8 cellular contexts compared by ENCODE assay signal in genomic region chr2:241161646-241162281, GRCh38. TPM values are rescaled to one million over a fixed set of nuclear protein-coding genes. Genes with fewer than 3 reads are reported as not detected.
A peak's percentile ranks its signal among the peaks of the same experiment; 100 is the strongest.
DNase-seq lines count a peak whose midpoint lies in the region; TF ChIP-seq lines count a peak whose summit lies in the region.

No MANE protein-coding gene starts in this region.

- no peak overlapping the region for H4K8ac ChIP-seq in mesendoderm (ENCODE audit: low read depth, low read length)

- H3K23ac ChIP-seq in mesendoderm (ENCODE audit: low read length) = no peak overlapping the region

- peaks cover 2% of the 10 kb centered on the region; the same call in 1 of the 2 replicates for H3K27me3 Mint-ChIP-seq in HFFc6 (ENCODE audit: insufficient read depth)

- H2BK15ac ChIP-seq in mesendoderm (replicated peaks; ENCODE audit: low read depth) = no peak overlapping the region

- H2BK120ac ChIP-seq in mesendoderm (ENCODE audit: low read depth, low read length) = no peak overlapping the region

- no peak overlapping the region for H3K4ac ChIP-seq in mesendoderm (ENCODE audit: low read depth, low read length)

- H3K27ac Mint-ChIP-seq in HFFc6 = peak overlapping the region; percentile 74

- H3K79me1 ChIP-seq in mesendoderm (ENCODE audit: low read length) = no peaks in the 10 kb centered on the region

- H3K27me3 ChIP-seq in layer of hippocampus (ENCODE audit: control insufficient read depth, insufficient read depth, low read length) (no peaks in the 10 kb centered on the region), mesendoderm (ENCODE audit: insufficient read depth, low read length, poor library complexity) (no peaks in the 10 kb centered on the region)

- no peak overlapping the region for H3K9ac ChIP-seq in mesendoderm (ENCODE audit: low read length)

- no peak overlapping the region for H2AK5ac ChIP-seq in mesendoderm (ENCODE audit: low read length)

- H3K27ac ChIP-seq in layer of hippocampus (ENCODE audit: low read depth, low read length) = peak overlapping the region; percentile 48
- H3K27ac ChIP-seq in mesendoderm (ENCODE audit: low read depth, low read length) = no peak overlapping the region

- no peaks in the 10 kb centered on the region for H3K79me2 ChIP-seq in mesendoderm (ENCODE audit: control insufficient read depth, insufficient read depth, low read length)

- peaks cover 33% of the 10 kb centered on the region for H3K4me1 Mint-ChIP-seq in HFFc6 (ENCODE audit: low read depth)

- no CpG with 5 or more reads among the region's 9 CpGs for WGBS in mesendoderm (ENCODE audit: extremely low coverage, insufficient coverage, low lambda C conversion rate)

- H4K5ac ChIP-seq in mesendoderm (ENCODE audit: low read length) = no peak overlapping the region

- peaks cover under 1% of the 10 kb centered on the region for H3K4me1 ChIP-seq in mesendoderm (ENCODE audit: control insufficient read depth, low read depth, low read length)

- TF ChIP-seq CTCF in HFFc6 (IDR thresholded peaks at IDR 0.05) = no peak
- no peak for TF ChIP-seq CTCF in cardiac fibroblast (IDR thresholded peaks at IDR 0.05; ENCODE audit: low read depth, low read length)

- H3K4me3 ChIP-seq in cardiac fibroblast (replicated peaks in 1 of 2; ENCODE audit: low read depth in 2 of 2, low read length in 2 of 2) = no peak overlapping the region
- H3K4me3 ChIP-seq in mesendoderm (ENCODE audit: low read length) = no peak overlapping the region

- H2BK5ac ChIP-seq in mesendoderm (ENCODE audit: low read length) = no peak overlapping the region

- DNase-seq in HFFc6 = peak; percentile 63
- DNase-seq in cardiac fibroblast (ENCODE audit: low read depth in 2 of 2) = peak; percentile 92 to 94
- peak; percentile 95 for DNase-seq in stromal cell of bone marrow (ENCODE audit: low read depth)
- no peak for DNase-seq in D341Med (ENCODE audit: low spot score)
- no peak for DNase-seq in COLO668 (lab: John Stamatoyannopoulos, UW; ENCODE audit: unreplicated experiment)
- no peak for DNase-seq in mesendoderm
- DNase-seq in OCI-M2 (lab: John Stamatoyannopoulos, UW; ENCODE audit: unreplicated experiment) = no peak

- H3K4me2 ChIP-seq in mesendoderm (ENCODE audit: low read length) = no peak overlapping the region

- peaks cover 23% of the 10 kb centered on the region for H3K36me3 Mint-ChIP-seq in HFFc6 (ENCODE audit: low read depth)

- no peaks in the 10 kb centered on the region for H3K9me3 Mint-ChIP-seq in HFFc6

- peaks cover 3% of the 10 kb centered on the region for H3K36me3 ChIP-seq in mesendoderm (ENCODE audit: control insufficient read depth, insufficient read depth, low read length)

- H3K18ac ChIP-seq in mesendoderm (ENCODE audit: low read length) = no peak overlapping the region

- no peak overlapping the region for H3K56ac ChIP-seq in mesendoderm (ENCODE audit: low read length)

- no peak overlapping the region; the same call in 1 of the 2 replicates for H3K4me3 Mint-ChIP-seq in HFFc6

RNA-seq across cellular contexts. Expression of gene PPP1R7, which starts 11.5 kb away (rescaled TPM):
- total RNA-seq in HFFc6 (2021; fragmentation: NEBNext Ultra II Directional; extraction: Animal tissue kit (Norgen Biotek cat#: 25700)) = 100 to 1,000 TPM in 3 of 6 experiments, 10 to 100 TPM in 3; 90.6 to 117 (median 103) TPM
- 54.8 TPM for polyA plus RNA-seq in mesendoderm (2013, experiment 1 of 2)
- polyA plus RNA-seq in mesendoderm (2013, experiment 2 of 2) = 56.0 TPM

RNA-seq across cellular contexts. Expression of gene PASK, which starts 12.5 kb away (rescaled TPM):
- total RNA-seq in HFFc6 (2021; fragmentation: NEBNext Ultra II Directional; extraction: Animal tissue kit (Norgen Biotek cat#: 25700)) = 1 to 10 TPM; 3.3 to 7.1 (median 6.0) TPM
- polyA plus RNA-seq in mesendoderm (2013, experiment 1 of 2) = 12.6 TPM
- polyA plus RNA-seq in mesendoderm (2013, experiment 2 of 2) = 12.7 TPM

RNA-seq across cellular contexts. Expression of gene ANO7, which starts 26.7 kb away (rescaled TPM):
- total RNA-seq in HFFc6 (2021; fragmentation: NEBNext Ultra II Directional; extraction: Animal tissue kit (Norgen Biotek cat#: 25700)) = 1 to 10 TPM in 4 of 6 experiments, under 1 TPM in 2; 0.80 to 1.4 (median 1.2) TPM
- 2.7 TPM for polyA plus RNA-seq in mesendoderm (2013, experiment 1 of 2)
- 2.5 TPM for polyA plus RNA-seq in mesendoderm (2013, experiment 2 of 2)

RNA-seq across cellular contexts. Expression of gene MTERF4, which starts 59.7 kb away (rescaled TPM):
- 10 to 100 TPM; 17.2 to 20.6 (median 17.9) TPM for total RNA-seq in HFFc6 (2021; fragmentation: NEBNext Ultra II Directional; extraction: Animal tissue kit (Norgen Biotek cat#: 25700))
- polyA plus RNA-seq in mesendoderm (2013, experiment 1 of 2) = 23.0 TPM
- polyA plus RNA-seq in mesendoderm (2013, experiment 2 of 2) = 23.7 TPM

Comparison
In these comparisons a context has a peak if more than half of its experiments do, and no peak if none do; other contexts are left out.
1. DNase-seq: peak in HFFc6 (single experiment), cardiac fibroblast (2 of 2) and stromal cell of bone marrow (single experiment); none in D341Med (single experiment), COLO668 (single experiment), mesendoderm (single experiment) and OCI-M2 (single experiment).